In genomic region chr11:40787243-40787642, GRCh38 we compare ENCODE assay signal across 34 cellular contexts.
"Had no signal": no experiment of that assay in that cellular context is flagged by ENCODE, and none has a peak within 500 bp of the region (broad histone marks: within the 10 kb centered on the region; RNA-seq: fewer than 3 reads in every experiment).

No MANE protein-coding gene starts in this region.

- H2AFZ ChIP-seq: hepatocyte had no signal

- H3K4me2 ChIP-seq: hepatocyte had no signal

- H3K27me3 Mint-ChIP-seq: activated naive CD8-positive, alpha-beta T cell treated with anti-CD3 and anti-CD28 coated beads, Interleukin-2, amount 10 ng/mL, durations not matched to agents 7 days and 5 days; natural killer cell treated with Interleukin-12 subunit alpha and Interleukin-12 subunit beta and Interleukin-15 and Interleukin-18, amount 100 ng/mL, for 72 hours; stimulated activated naive B cell treated with anti-CD40 and anti-IgM and Interleukin-4, amounts not matched to agents 10 μg/mL and 1 μg/mL and 100 μg/mL, for 72 hours had no signal

- H3K27ac Mint-ChIP-seq: activated naive CD4-positive, alpha-beta T cell treated with anti-CD3 and anti-CD28 coated beads for 36 hours; activated naive CD8-positive, alpha-beta T cell treated with anti-CD3 and anti-CD28 coated beads, Interleukin-2, amount 10 ng/mL, durations not matched to agents 7 days and 5 days; activated T-helper 1 cell treated with anti-CD3 and anti-CD28 coated beads, Interleukin-12 subunit alpha, Interleukin-12 subunit beta, Interleukin-2, Interleukin-4 antibody, amounts not matched to agents 30 ng/mL and 10 ng/mL and 1 ng/mL, durations not matched to agents 14 hours and 24 hours and 36 hours; brain; natural killer cell treated with Interleukin-12 subunit alpha and Interleukin-12 subunit beta and Interleukin-15 and Interleukin-18, amount 100 ng/mL, for 72 hours; stimulated activated naive B cell treated with anti-CD40 and anti-IgM and Interleukin-4, amounts not matched to agents 10 μg/mL and 1 μg/mL and 100 μg/mL, for 72 hours had no signal

- H3K4me1 Mint-ChIP-seq: activated naive CD8-positive, alpha-beta T cell treated with anti-CD3 and anti-CD28 coated beads, Interleukin-2, amount 10 ng/mL, durations not matched to agents 7 days and 5 days; stimulated activated naive B cell treated with anti-CD40 and anti-IgM and Interleukin-4, amounts not matched to agents 10 μg/mL and 1 μg/mL and 100 μg/mL, for 72 hours had no signal

- H3K4me3 ChIP-seq: ascending aorta, cardiac muscle cell, coronary artery, dorsolateral prefrontal cortex, gastrocnemius medialis, hepatocyte, left lung, lower lobe of right lung, mucosa of descending colon, pancreas, psoas muscle, stomach, thyroid gland, upper lobe of left lung, vagina had no signal

- H3K4me3 Mint-ChIP-seq: activated naive CD4-positive, alpha-beta T cell treated with anti-CD3 and anti-CD28 coated beads for 36 hours; activated naive CD8-positive, alpha-beta T cell treated with anti-CD3 and anti-CD28 coated beads, Interleukin-2, amount 10 ng/mL, durations not matched to agents 7 days and 5 days; activated T-helper 1 cell treated with anti-CD3 and anti-CD28 coated beads, Interleukin-12 subunit alpha, Interleukin-12 subunit beta, Interleukin-2, Interleukin-4 antibody, amounts not matched to agents 30 ng/mL and 10 ng/mL and 1 ng/mL, durations not matched to agents 14 hours and 24 hours and 36 hours; brain; natural killer cell treated with Interleukin-12 subunit alpha and Interleukin-12 subunit beta and Interleukin-15 and Interleukin-18, amount 100 ng/mL, for 72 hours; stimulated activated naive B cell treated with anti-CD40 and anti-IgM and Interleukin-4, amounts not matched to agents 10 μg/mL and 1 μg/mL and 100 μg/mL, for 72 hours had no signal

- H3K9me3 Mint-ChIP-seq: brain had no signal

- H3K79me2 ChIP-seq: hepatocyte had no signal

- H3K36me3 Mint-ChIP-seq: activated naive CD8-positive, alpha-beta T cell treated with anti-CD3 and anti-CD28 coated beads, Interleukin-2, amount 10 ng/mL, durations not matched to agents 7 days and 5 days; brain; natural killer cell treated with Interleukin-12 subunit alpha and Interleukin-12 subunit beta and Interleukin-15 and Interleukin-18, amount 100 ng/mL, for 72 hours; stimulated activated naive B cell treated with anti-CD40 and anti-IgM and Interleukin-4, amounts not matched to agents 10 μg/mL and 1 μg/mL and 100 μg/mL, for 72 hours had no signal

- ATAC-seq: activated CD4-positive, CD25-positive, alpha-beta regulatory T cell treated with anti-CD3 and anti-CD28 coated beads, Interleukin-2, amount 50 U/mL, for 24 hours; gastrocnemius medialis; left lung; lower lobe of right lung; mucosa of descending colon; natural killer cell treated with Interleukin-12 subunit alpha and Interleukin-12 subunit beta and Interleukin-15 and Interleukin-18, amount 100 ng/mL, for 72 hours; pancreas; psoas muscle; stimulated activated naive B cell treated with anti-CD40 and anti-IgM and Interleukin-4, amounts not matched to agents 10 μg/mL and 1 μg/mL and 100 μg/mL, for 72 hours had no signal

- H3K27me3 ChIP-seq: ascending aorta, cardiac muscle cell, dorsolateral prefrontal cortex, gastrocnemius medialis, hepatocyte, left lung, pancreas, stomach, thyroid gland, upper lobe of left lung, vagina had no signal

- H3K9me3 ChIP-seq: ascending aorta, gastrocnemius medialis, left lung, lower lobe of right lung, pancreas, psoas muscle, stomach, thyroid gland, upper lobe of left lung, vagina had no signal

- H3K4me1 ChIP-seq: ascending aorta, gastrocnemius medialis, left lung, lower lobe of right lung, pancreas, psoas muscle, stomach, thyroid gland, upper lobe of left lung, vagina had no signal

- H3K27ac ChIP-seq: ascending aorta, cardiac muscle cell, coronary artery, dorsolateral prefrontal cortex, gastrocnemius medialis, hepatocyte, left lung, lower lobe of right lung, pancreas, psoas muscle, stomach, thyroid gland, upper lobe of left lung, vagina, VCaP had no signal

- DNase-seq: activated CD4-positive, alpha-beta T cell treated with anti-CD3 and anti-CD28 coated beads for 48 hours; activated CD4-positive, alpha-beta T cell treated with anti-CD3 and anti-CD28 coated beads, Interleukin-2, amount 50 U/mL, for 48 hours; activated CD8-positive, alpha-beta memory T cell treated with anti-CD3 and anti-CD28 coated beads for 24 hours; activated effector memory CD4-positive, alpha-beta T cell treated with anti-CD3 and anti-CD28 coated beads, Interleukin-2, amount 50 U/mL, for 16 hours; activated naive CD4-positive, alpha-beta T cell treated with anti-CD3 and anti-CD28 coated beads for 36 hours; activated naive CD8-positive, alpha-beta T cell treated with anti-CD3 and anti-CD28 coated beads, Interleukin-2, amount 10 ng/mL, durations not matched to agents 7 days and 5 days; activated T-cell treated with anti-CD3 and anti-CD28 coated beads, Interleukin-2, amount 50 U/mL, for 1 hour; dorsolateral prefrontal cortex; effector memory CD4-positive, alpha-beta T cell; erythroblast; gastrocnemius medialis; left lung; lower lobe of right lung; mesenchymal stem cell; mucosa of descending colon; nucleus accumbens; pancreas; psoas muscle; stimulated activated CD4-positive, alpha-beta T cell treated with anti-CD3 and anti-CD28 coated beads, Interleukin-15, amount 100 ng/mL, for 24 hours; stimulated activated CD4-positive, alpha-beta T cell treated with anti-CD3 and anti-CD28 coated beads, Interleukin-2, amount 100 ng/mL, for 24 hours; stimulated activated naive B cell treated with anti-CD40 and anti-IgM and Interleukin-4, amounts not matched to agents 10 μg/mL and 1 μg/mL and 100 μg/mL, for 72 hours; stomach; thyroid gland; upper lobe of left lung had no signal

- H3K36me3 ChIP-seq: ascending aorta, cardiac muscle cell, gastrocnemius medialis, left lung, lower lobe of right lung, pancreas, stomach, thyroid gland, upper lobe of left lung, vagina had no signal
